Comparison of ENCODE assay signal across 8 cellular contexts in the genomic region with DNA sequence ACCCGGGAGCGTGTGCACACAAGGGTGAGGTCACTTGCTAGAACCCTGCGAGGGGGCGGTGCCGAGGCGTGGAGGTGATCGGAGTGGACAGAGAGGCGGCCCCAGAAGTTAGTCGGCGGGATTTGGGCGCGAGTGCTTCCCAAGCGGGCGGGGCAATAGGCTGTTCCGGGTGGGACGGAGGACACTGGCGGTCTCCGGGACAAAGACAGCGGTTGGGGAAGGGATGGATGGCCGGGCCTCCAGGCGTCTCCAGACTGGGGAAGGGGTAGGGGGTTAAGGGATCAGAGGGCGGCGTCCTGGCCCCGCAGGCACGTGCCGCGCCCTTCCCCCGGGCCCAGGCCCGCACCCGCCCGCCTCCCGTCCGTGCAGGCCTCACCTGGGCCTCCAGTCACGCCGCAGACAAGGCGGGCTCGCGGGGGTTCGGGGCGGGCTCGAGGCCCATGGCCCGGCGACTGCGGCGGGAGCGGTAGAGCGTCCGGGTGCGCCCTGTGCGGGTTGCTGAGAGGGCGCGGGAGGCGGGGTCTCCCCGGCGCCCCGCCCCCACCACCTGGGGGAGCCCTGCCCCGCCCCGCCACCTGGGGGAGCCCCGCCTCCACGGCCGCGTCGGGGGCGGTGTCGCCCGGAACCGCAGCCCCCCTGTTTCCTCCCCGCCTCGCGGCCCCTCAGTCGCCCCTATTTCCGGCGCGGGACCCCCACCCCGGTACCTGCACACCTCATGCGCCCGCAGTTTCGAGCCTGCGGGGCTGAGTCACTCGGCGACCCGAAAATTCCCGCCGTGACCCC. TPM values are rescaled to one million over a fixed set of nuclear protein-coding genes. Genes with fewer than 3 reads are reported as not detected.
DNase-seq lines count a peak whose midpoint lies in the region; ATAC-seq and TF ChIP-seq lines count a peak whose summit lies in the region.

Gene LPAR2 (minus strand): TSS at position 505 of the 783 bp plus-strand sequence. CDS start 945 bp downstream, outside the sequence.

- no peaks in the 10 kb centered on the region for H4K20me1 ChIP-seq in KMS-11 (ENCODE audit: insufficient read depth)

- no peak within 1 kb of the TSS for H3K4me2 ChIP-seq in KMS-11

- H3K36me3 Mint-ChIP-seq in activated CD4-positive, alpha-beta T cell treated with anti-CD3 and anti-CD28 coated beads for 36 hours (ENCODE audit: low read depth): peaks cover 18% of the 10 kb centered on the region
- peaks cover 40% of the 10 kb centered on the region for H3K36me3 Mint-ChIP-seq in stimulated activated memory B cell treated with anti-CD40 and anti-IgM and Interleukin-4, amounts not matched to agents 10 μg/mL and 1 μg/mL and 100 μg/mL, for 72 hours

- peak within 1 kb of the TSS; percentile 18 for H2AFZ ChIP-seq in KMS-11 (ENCODE audit: low read depth)

- no peaks in the 10 kb centered on the region for H3K36me3 ChIP-seq in KMS-11 (ENCODE audit: insufficient read depth)

- peak; percentile 74 for ATAC-seq in activated CD4-positive, alpha-beta T cell treated with anti-CD3 and anti-CD28 coated beads for 36 hours
- ATAC-seq in stimulated activated memory B cell treated with anti-CD40 and anti-IgM and Interleukin-4, amounts not matched to agents 10 μg/mL and 1 μg/mL and 100 μg/mL, for 72 hours: peak; percentile 91

- H3K4me1 ChIP-seq in KMS-11 (ENCODE audit: low read depth, poor library complexity, severe bottlenecking): no peaks in the 10 kb centered on the region

- H3K4me1 Mint-ChIP-seq in activated CD4-positive, alpha-beta T cell treated with anti-CD3 and anti-CD28 coated beads for 36 hours: peaks cover 23% of the 10 kb centered on the region
- peaks cover 37% of the 10 kb centered on the region for H3K4me1 Mint-ChIP-seq in stimulated activated memory B cell treated with anti-CD40 and anti-IgM and Interleukin-4, amounts not matched to agents 10 μg/mL and 1 μg/mL and 100 μg/mL, for 72 hours

- no peaks in the 10 kb centered on the region for H3K27me3 Mint-ChIP-seq in activated CD4-positive, alpha-beta T cell treated with anti-CD3 and anti-CD28 coated beads for 36 hours
- H3K27me3 Mint-ChIP-seq in stimulated activated memory B cell treated with anti-CD40 and anti-IgM and Interleukin-4, amounts not matched to agents 10 μg/mL and 1 μg/mL and 100 μg/mL, for 72 hours: no peaks in the 10 kb centered on the region

- peak within 1 kb of the TSS; percentile 15; the same call in 1 of the 2 replicates for H3K9ac ChIP-seq in KMS-11

- H3K4me3 ChIP-seq in KMS-11 (IDR thresholded peaks at IDR 0.05; ENCODE audit: insufficient read depth, low read depth, low read length) (no peak within 1 kb of the TSS), coronary artery (peak within 1 kb of the TSS; percentile 71)

- H3K27ac ChIP-seq in KMS-11 (no peak within 1 kb of the TSS), coronary artery (no peak within 1 kb of the TSS)

- H3K27ac Mint-ChIP-seq in activated CD4-positive, alpha-beta T cell treated with anti-CD3 and anti-CD28 coated beads for 36 hours: peak within 1 kb of the TSS; percentile 79
- H3K27ac Mint-ChIP-seq in stimulated activated memory B cell treated with anti-CD40 and anti-IgM and Interleukin-4, amounts not matched to agents 10 μg/mL and 1 μg/mL and 100 μg/mL, for 72 hours: peak within 1 kb of the TSS; percentile 88

- DNase-seq in AG20443 (ENCODE audit: low spot score) (peak; percentile 53), GM19240 (ENCODE audit: insufficient read length, low spot score) (peak; percentile 80), coronary artery (ENCODE audit: low spot score) (no peak), mucosa of gallbladder (ENCODE audit: low spot score) (peak; percentile 41), NCI-H187 (lab: John Stamatoyannopoulos, UW) (no peak)
- peak; percentile 81 for DNase-seq in activated CD4-positive, alpha-beta T cell treated with anti-CD3 and anti-CD28 coated beads for 36 hours

- POLR2A ChIA-PET in activated CD4-positive, alpha-beta T cell treated with anti-CD3 and anti-CD28 coated beads for 36 hours (lab: Charles Lee): no interaction called here

- H3K4me3 Mint-ChIP-seq in activated CD4-positive, alpha-beta T cell treated with anti-CD3 and anti-CD28 coated beads for 36 hours: peak within 1 kb of the TSS; percentile 80
- peak within 1 kb of the TSS; percentile 88 for H3K4me3 Mint-ChIP-seq in stimulated activated memory B cell treated with anti-CD40 and anti-IgM and Interleukin-4, amounts not matched to agents 10 μg/mL and 1 μg/mL and 100 μg/mL, for 72 hours

- intact Hi-C loops in activated CD4-positive, alpha-beta T cell treated with anti-CD3 and anti-CD28 coated beads for 36 hours (cut with DNase I, micrococcal nuclease): loop anchor here (1.0 to 5.0 kb wide), 4 partner anchors 15 to 37 kb away; partner anchors contain the start of gene GMIP (in 1 of the 2)

- H3K9me3 Mint-ChIP-seq in activated CD4-positive, alpha-beta T cell treated with anti-CD3 and anti-CD28 coated beads for 36 hours (ENCODE audit: low read depth): no peaks in the 10 kb centered on the region
- H3K9me3 Mint-ChIP-seq in stimulated activated memory B cell treated with anti-CD40 and anti-IgM and Interleukin-4, amounts not matched to agents 10 μg/mL and 1 μg/mL and 100 μg/mL, for 72 hours: no peaks in the 10 kb centered on the region

- CTCF ChIA-PET in activated CD4-positive, alpha-beta T cell treated with anti-CD3 and anti-CD28 coated beads for 36 hours (lab: Charles Lee): interaction anchor here (0.6 to 1.0 kb wide), 6 partner anchors 25 to 320 kb away, joined by 3 to 4 read pairs (median 3); no protein-coding TSS in a partner anchor

- H3K79me2 ChIP-seq in KMS-11 (ENCODE audit: insufficient read depth, low read depth): no peaks in the 10 kb centered on the region

- no peaks in the 10 kb centered on the region for H3K27me3 ChIP-seq in KMS-11 (ENCODE audit: insufficient read depth, low read depth)

- TF ChIP-seq CTCF in KMS-11 (conservative IDR thresholded peaks at IDR 0.05; ENCODE audit: low read depth, low read length): no peak
- no peak for TF ChIP-seq CTCF in coronary artery (IDR thresholded peaks at IDR 0.05)

RNA-seq across cellular contexts. Expression of gene LPAR2, which starts in this region (rescaled TPM):
- 10 to 100 TPM; 21.6 to 33.2 TPM for total RNA-seq in activated CD4-positive, alpha-beta T cell treated with anti-CD3 and anti-CD28 coated beads for 36 hours
- total RNA-seq in mucosa of gallbladder: 44.3 TPM

Comparison
In these comparisons a context has a peak if more than half of its experiments do, and no peak if none do; other contexts are left out.
1. DNase-seq: peak in AG20443 (single experiment), GM19240 (single experiment), activated CD4-positive, alpha-beta T cell treated with anti-CD3 and anti-CD28 coated beads for 36 hours (single experiment) and mucosa of gallbladder (single experiment); none in coronary artery (single experiment) and NCI-H187 (0 of 2).